Comparison of ENCODE assay signal across 16 cellular contexts in the genomic region with DNA sequence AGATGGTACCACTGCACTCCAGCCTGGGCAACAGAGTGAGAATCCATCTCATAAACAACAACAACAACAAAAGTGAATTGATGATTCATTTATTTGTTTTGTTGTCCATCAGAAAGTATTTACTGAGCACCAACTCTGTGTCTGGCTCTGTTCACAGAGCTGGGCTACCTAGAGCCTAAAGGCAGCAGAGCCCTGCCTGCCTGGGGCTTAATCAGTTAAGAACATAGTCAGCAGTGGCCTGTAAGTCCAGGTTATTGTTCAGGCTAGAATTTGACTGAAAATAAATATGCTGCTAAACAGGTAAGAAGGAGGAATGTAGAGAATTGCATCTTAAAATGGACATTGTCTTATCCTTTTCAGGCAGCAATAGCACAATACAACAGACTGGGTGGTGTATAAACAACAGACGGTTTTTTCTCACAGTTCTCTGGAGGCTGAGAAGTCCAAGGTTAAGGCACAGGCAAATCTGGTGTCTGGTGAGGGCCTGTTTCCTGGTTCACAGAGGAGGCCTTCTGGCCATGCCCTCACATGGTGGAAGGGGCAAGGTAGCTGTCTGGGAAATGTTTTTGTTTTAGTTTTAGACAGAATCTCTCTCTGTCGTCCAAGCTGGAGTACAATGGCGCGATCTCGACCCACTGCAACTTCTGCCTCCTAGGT. TPM values are rescaled to one million over a fixed set of nuclear protein-coding genes. Genes with fewer than 3 reads are reported as not detected.
A peak's percentile ranks its signal among the peaks of the same experiment; 100 is the strongest.
DNase-seq lines count a peak whose midpoint lies in the region; ATAC-seq and TF ChIP-seq lines count a peak whose summit lies in the region.
"Had no signal": no experiment of that assay in that cellular context is flagged by ENCODE, and none has a peak within 500 bp of the region (broad histone marks: within the 10 kb centered on the region; RNA-seq: fewer than 3 reads in every experiment).

No MANE protein-coding gene starts in this region.

- no peaks in the 10 kb centered on the region for H3K79me2 ChIP-seq in trophoblast cell (ENCODE audit: control insufficient read depth, insufficient read depth, low read length, poor library complexity)

- no peak overlapping the region for H2BK12ac ChIP-seq in trophoblast cell (ENCODE audit: low read length)

- no peak for TF ChIP-seq POLR2A in body of pancreas (IDR thresholded peaks at IDR 0.05)

- DNase-seq in body of pancreas (peak; percentile 25 to 67 (median 40)), mucosa of descending colon (no peak), trophoblast cell (peak; percentile 86 to 93)
- no peak for DNase-seq in stimulated activated CD4-positive, alpha-beta T cell treated with anti-CD3 and anti-CD28 coated beads, Interleukin-4, amount 100 ng/mL, for 24 hours
- DNase-seq in effector CD8-positive, alpha-beta T cell (lab: John Stamatoyannopoulos, UW), result no peak
- DNase-seq: 8988T; ACHN; Caco-2; Calu3; CD4-positive, alpha-beta T cell; CD8-positive, alpha-beta T cell; DMS79 treated with DMSO at 0.1 percent for 48 hours; GF-D8 had no signal

- no peaks in the 10 kb centered on the region for H3K36me3 ChIP-seq in body of pancreas (replicated peaks in 1 of 2; ENCODE audit: insufficient read depth in 1 of 2, low read depth in 2 of 2)
- no peaks in the 10 kb centered on the region for H3K36me3 ChIP-seq in mucosa of descending colon (ENCODE audit: low read depth)
- H3K36me3 ChIP-seq in trophoblast cell (ENCODE audit: control insufficient read depth in 1 of 2, insufficient read depth in 2 of 2, low read length in 2 of 2), result no peaks in the 10 kb centered on the region
- H3K36me3 ChIP-seq: BLaER1 treated with 17β-estradiol and CSF1 and Interleukin-3, amounts not matched to agents 10 nM and 100 nM had no signal

- no peak overlapping the region for H3K4me3 ChIP-seq in body of pancreas
- no peak overlapping the region for H3K4me3 ChIP-seq in mucosa of descending colon
- no peak overlapping the region for H3K4me3 ChIP-seq in trophoblast cell (ENCODE audit: low read depth, low read length)
- H3K4me3 ChIP-seq: BLaER1 treated with 17β-estradiol and CSF1 and Interleukin-3, amounts not matched to agents 10 nM and 100 nM had no signal

- no peak overlapping the region for H3K18ac ChIP-seq in trophoblast cell (ENCODE audit: low read length)

- H3K79me1 ChIP-seq in trophoblast cell (ENCODE audit: low read length), result no peaks in the 10 kb centered on the region

- H4K91ac ChIP-seq in trophoblast cell (ENCODE audit: low read depth, low read length), result no peak overlapping the region

- intact Hi-C loops in body of pancreas (cut with DNase I), result no loop called here
- intact Hi-C loops in mucosa of descending colon (cut with DNase I, micrococcal nuclease), result no loop called here

- no peak overlapping the region for H3K14ac ChIP-seq in trophoblast cell (ENCODE audit: low read length)

- H3K9me3 ChIP-seq in body of pancreas (no peaks in the 10 kb centered on the region), mucosa of descending colon (no peaks in the 10 kb centered on the region), trophoblast cell (ENCODE audit: insufficient read depth, low read depth, low read length) (peaks cover 8% of the 10 kb centered on the region)
- H3K9me3 ChIP-seq: Caco-2 had no signal

- H2AK5ac ChIP-seq in trophoblast cell (ENCODE audit: low read length), result no peak overlapping the region

- no peak overlapping the region for H2BK5ac ChIP-seq in trophoblast cell (ENCODE audit: low read depth, low read length, poor library complexity)

- H3K27me3 ChIP-seq in body of pancreas (no peaks in the 10 kb centered on the region), trophoblast cell (ENCODE audit: insufficient read depth, low read length) (no peaks in the 10 kb centered on the region)
- H3K27me3 ChIP-seq: BLaER1 treated with 17β-estradiol and CSF1 and Interleukin-3, amounts not matched to agents 10 nM and 100 nM had no signal

- no peak overlapping the region for H2BK120ac ChIP-seq in trophoblast cell (ENCODE audit: insufficient read depth, low read length, poor library complexity)

- H3K4me1 ChIP-seq in body of pancreas, result no peaks in the 10 kb centered on the region
- H3K4me1 ChIP-seq in mucosa of descending colon (ENCODE audit: low read depth), result no peaks in the 10 kb centered on the region
- peaks cover 3% of the 10 kb centered on the region in 2 experiments for H3K4me1 ChIP-seq in trophoblast cell (ENCODE audit: control insufficient read depth in 1 of 2, insufficient read depth in 2 of 2, low read length in 2 of 2)
- H3K4me1 ChIP-seq: BLaER1 treated with 17β-estradiol and CSF1 and Interleukin-3, amounts not matched to agents 10 nM and 100 nM; Caco-2 had no signal

- no peak overlapping the region for H3K9ac ChIP-seq in trophoblast cell (ENCODE audit: low read length)
- H3K9ac ChIP-seq: BLaER1 treated with 17β-estradiol and CSF1 and Interleukin-3, amounts not matched to agents 10 nM and 100 nM had no signal

- no peak overlapping the region for H4K12ac ChIP-seq in trophoblast cell (ENCODE audit: low read depth, low read length)

- ATAC-seq in body of pancreas, result peak; percentile 68
- ATAC-seq in mucosa of descending colon, result peak; percentile 24
- ATAC-seq in GM19035 (IDR thresholded peaks at IDR 0.05; ENCODE audit: unreplicated experiment), result no peak
- ATAC-seq: CD8-positive, alpha-beta T cell had no signal

- no peak overlapping the region for H3K4me2 ChIP-seq in trophoblast cell (ENCODE audit: low read length)
- H3K4me2 ChIP-seq: BLaER1 treated with 17β-estradiol and CSF1 and Interleukin-3, amounts not matched to agents 10 nM and 100 nM had no signal

- WGBS in body of pancreas, 2 donors, result 69 to 71% methylated on average over 5 of the region's 5 CpGs
- WGBS in trophoblast cell (ENCODE audit: extremely low coverage, insufficient coverage, insufficient read length), result no CpG with 5 or more reads among the region's 5 CpGs

- H3K27ac ChIP-seq in body of pancreas (peak overlapping the region in 3 of 4 donors; percentile 5 to 59 (median 26)), trophoblast cell (ENCODE audit: low read depth, low read length) (no peak overlapping the region)
- H3K27ac ChIP-seq: BLaER1 treated with 17β-estradiol and CSF1 and Interleukin-3, amounts not matched to agents 10 nM and 100 nM; C4-2B had no signal

- H3K4ac ChIP-seq in trophoblast cell (ENCODE audit: low read depth, low read length), result no peak overlapping the region

- no peak overlapping the region for H4K8ac ChIP-seq in trophoblast cell (ENCODE audit: low read depth, low read length)

- H3K23ac ChIP-seq in trophoblast cell (ENCODE audit: low read length), result no peak overlapping the region

- TF ChIP-seq CTCF in body of pancreas (IDR thresholded peaks at IDR 0.05), result no peak
- no peak for TF ChIP-seq CTCF in mucosa of descending colon (IDR thresholded peaks at IDR 0.05)

- H2AFZ ChIP-seq in trophoblast cell (ENCODE audit: insufficient read depth, low read length, poor library complexity), result no peak overlapping the region

RNA-seq across cellular contexts. Expression of a gene that starts 22.2 kb away (rescaled TPM):
- total RNA-seq in body of pancreas, result 1 to 10 TPM; 6.6 to 7.8 TPM
- total RNA-seq in mucosa of descending colon, result 10 to 100 TPM in 1 of 3 donors, 1 to 10 TPM in 2; 4.5 to 15.1 (median 8.4) TPM
- 28.8 TPM in 2 replicates for polyA plus RNA-seq in trophoblast cell (2013)

Comparison
In these comparisons a context has a peak if more than half of its experiments do, and no peak if none do; other contexts are left out.
1. DNase-seq: peak in body of pancreas (4 of 4) and trophoblast cell (2 of 2); none in mucosa of descending colon (0 of 3), stimulated activated CD4-positive, alpha-beta T cell treated with anti-CD3 and anti-CD28 coated beads, Interleukin-4, amount 100 ng/mL, for 24 hours (single experiment) and effector CD8-positive, alpha-beta T cell (single experiment).